In the genomic region with DNA sequence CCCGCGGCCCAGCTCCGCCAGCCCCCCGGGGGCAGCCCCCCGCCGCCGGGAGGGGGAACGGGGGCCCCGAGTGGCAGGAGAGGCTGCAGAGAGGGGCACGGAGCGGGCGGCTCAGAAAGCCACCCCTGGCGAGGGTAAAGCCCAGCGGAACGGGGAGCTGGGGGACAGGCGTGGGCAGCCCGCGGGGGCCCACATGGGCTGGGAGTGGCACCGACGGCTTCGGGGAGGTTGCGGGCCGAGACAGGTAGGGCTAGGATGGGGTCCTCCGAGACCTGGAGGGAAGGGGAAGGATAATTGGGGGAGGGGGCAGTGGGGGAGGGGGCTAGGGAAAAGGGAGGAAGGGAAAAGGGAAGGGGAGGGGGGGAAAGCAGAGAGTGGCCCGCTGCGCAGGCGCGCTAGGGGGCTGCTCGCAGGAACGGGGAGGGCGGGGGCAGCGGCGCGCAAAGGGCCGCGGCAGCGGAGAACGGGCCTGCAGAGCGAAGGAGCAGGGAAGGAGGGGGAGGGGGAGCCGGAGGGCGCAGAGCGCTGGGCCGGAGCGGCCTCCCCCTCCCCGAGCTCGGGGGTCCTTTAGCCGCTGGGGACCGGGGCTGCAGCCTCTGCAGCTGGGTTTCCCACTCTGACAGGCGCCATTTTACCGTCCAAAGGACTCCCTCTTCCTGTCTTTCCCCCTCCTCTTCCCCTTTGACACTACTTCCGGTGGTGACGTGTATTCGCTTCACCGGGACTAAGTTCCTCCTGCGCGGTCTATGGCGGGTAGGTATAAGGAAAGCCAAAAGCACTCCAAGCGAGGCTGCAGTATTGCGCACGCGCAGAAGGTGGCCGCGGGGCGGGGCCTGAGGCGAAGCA, we compare ENCODE assay signal across 2 cellular contexts.
A peak's percentile ranks its signal among the peaks of the same experiment; 100 is the strongest.
TF ChIP-seq lines count a peak whose summit lies in the region.

TSS of gene CTDNEP1 (minus strand) at position 405 of the 846 bp plus-strand sequence. CDS start 438 bp downstream, outside the sequence.

TF ChIP-seq in HCT116, 20 proteins besides CTCF, POLR2A, EP300 and RAD21 (continued from another document):
- TF ChIP-seq ZBTB33 (IDR thresholded peaks at IDR 0.05; ENCODE audit: extremely low read depth, insufficient replicate concordance, low read length) (no peak), TCF7L2 (IDR thresholded peaks at IDR 0.05; ENCODE audit: borderline replicate concordance, extremely low read depth, insufficient read depth, insufficient read length) (no peak), EGR1 (IDR thresholded peaks at IDR 0.05; ENCODE audit: low read depth) (no peak), SRF (IDR thresholded peaks at IDR 0.05; ENCODE audit: low read depth) (no peak), CEBPB (IDR thresholded peaks at IDR 0.05; ENCODE audit: low read depth) (no peak), SIN3A (IDR thresholded peaks at IDR 0.05; ENCODE audit: low read depth) (no peak), YY1 (IDR thresholded peaks at IDR 0.05; ENCODE audit: extremely low read depth, insufficient replicate concordance, low read depth, low read length) (peak; percentile 94), EZH2 (IDR thresholded peaks at IDR 0.05) (no peak), CBX3 (IDR thresholded peaks at IDR 0.05; ENCODE audit: low read depth) (no peak), EZH2phosphoT487 (IDR thresholded peaks at IDR 0.05; ENCODE audit: borderline replicate concordance) (no peak), ZFX (IDR thresholded peaks at IDR 0.05) (peak; percentile 6), FOSL1 (IDR thresholded peaks at IDR 0.05; ENCODE audit: low read depth) (no peak), POLR2AphosphoS5 (IDR thresholded peaks at IDR 0.05; ENCODE audit: low read depth, low read length) (peak; percentile 24)
- TF ChIP-seq, protein P1, sequence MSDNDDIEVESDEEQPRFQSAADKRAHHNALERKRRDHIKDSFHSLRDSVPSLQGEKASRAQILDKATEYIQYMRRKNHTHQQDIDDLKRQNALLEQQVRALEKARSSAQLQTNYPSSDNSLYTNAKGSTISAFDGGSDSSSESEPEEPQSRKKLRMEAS (IDR thresholded peaks at IDR 0.05): no peak

TF ChIP-seq in neural cell, 6 proteins besides CTCF, POLR2A, EP300 and RAD21 (continued from another document):
- peak; percentile 45 for TF ChIP-seq REST (IDR thresholded peaks at IDR 0.05; ENCODE audit: borderline replicate concordance)
- no peak for TF ChIP-seq SMC3 (conservative IDR thresholded peaks at IDR 0.05; ENCODE audit: poor library complexity)
